8 cellular contexts compared by ENCODE assay signal in the genomic region with DNA sequence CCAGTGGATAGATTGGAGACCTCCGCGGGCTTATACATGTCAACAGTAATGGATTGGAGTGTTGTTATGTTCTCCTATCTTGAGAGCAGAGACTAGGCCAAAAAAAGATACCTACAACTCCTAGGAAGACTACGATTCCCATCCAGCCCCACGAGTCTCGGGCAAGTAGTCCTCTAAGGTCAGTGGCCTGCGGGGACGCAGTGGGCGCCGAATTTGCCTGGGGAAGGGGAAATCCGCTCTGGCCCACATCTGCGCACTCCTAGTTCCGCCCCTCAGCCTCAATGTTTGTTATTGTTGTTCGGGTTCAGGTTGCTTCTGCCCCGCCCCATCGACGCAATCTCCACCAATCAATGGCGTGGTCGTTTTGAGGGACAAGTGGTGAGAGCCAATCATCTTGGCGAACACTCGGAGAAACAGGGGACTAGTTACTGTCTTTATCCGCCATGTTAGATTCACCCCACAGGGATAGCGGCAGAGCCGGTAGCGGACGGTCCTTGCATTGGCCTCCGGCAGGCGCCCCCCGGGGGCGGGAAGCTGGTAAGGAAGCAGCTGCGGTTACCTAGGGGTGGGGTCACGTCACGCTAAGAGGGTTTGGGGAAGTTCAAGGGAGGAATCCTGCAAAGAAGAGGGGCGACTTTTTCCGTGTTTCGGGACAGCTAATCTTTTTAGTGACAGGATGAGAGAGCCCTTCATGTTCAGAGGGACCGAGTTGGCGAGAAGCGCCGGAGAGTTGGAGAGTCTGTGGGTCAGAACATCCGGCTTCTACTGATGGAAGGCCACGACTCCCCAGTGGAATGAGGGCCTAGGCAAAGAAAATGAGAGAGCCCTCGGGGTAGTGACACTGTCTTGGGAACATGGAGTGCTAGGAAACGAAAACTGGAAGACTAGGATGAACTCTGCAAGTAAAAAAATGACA. TPM values are rescaled to one million over a fixed set of nuclear protein-coding genes. Genes with fewer than 3 reads are reported as not detected.
DNase-seq lines count a peak whose midpoint lies in the region; ATAC-seq and TF ChIP-seq lines count a peak whose summit lies in the region.

A gene with protein sequence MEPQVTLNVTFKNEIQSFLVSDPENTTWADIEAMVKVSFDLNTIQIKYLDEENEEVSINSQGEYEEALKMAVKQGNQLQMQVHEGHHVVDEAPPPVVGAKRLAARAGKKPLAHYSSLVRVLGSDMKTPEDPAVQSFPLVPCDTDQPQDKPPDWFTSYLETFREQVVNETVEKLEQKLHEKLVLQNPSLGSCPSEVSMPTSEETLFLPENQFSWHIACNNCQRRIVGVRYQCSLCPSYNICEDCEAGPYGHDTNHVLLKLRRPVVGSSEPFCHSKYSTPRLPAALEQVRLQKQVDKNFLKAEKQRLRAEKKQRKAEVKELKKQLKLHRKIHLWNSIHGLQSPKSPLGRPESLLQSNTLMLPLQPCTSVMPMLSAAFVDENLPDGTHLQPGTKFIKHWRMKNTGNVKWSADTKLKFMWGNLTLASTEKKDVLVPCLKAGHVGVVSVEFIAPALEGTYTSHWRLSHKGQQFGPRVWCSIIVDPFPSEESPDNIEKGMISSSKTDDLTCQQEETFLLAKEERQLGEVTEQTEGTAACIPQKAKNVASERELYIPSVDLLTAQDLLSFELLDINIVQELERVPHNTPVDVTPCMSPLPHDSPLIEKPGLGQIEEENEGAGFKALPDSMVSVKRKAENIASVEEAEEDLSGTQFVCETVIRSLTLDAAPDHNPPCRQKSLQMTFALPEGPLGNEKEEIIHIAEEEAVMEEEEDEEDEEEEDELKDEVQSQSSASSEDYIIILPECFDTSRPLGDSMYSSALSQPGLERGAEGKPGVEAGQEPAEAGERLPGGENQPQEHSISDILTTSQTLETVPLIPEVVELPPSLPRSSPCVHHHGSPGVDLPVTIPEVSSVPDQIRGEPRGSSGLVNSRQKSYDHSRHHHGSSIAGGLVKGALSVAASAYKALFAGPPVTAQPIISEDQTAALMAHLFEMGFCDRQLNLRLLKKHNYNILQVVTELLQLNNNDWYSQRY (plus strand): TSS at position 449 of the 916 bp plus-strand sequence. CDS start 4,586 bp downstream, outside the sequence.

- intact Hi-C loops in adrenal gland (cut with DNase I) (loop anchor here in 1 of 2 donors (5.0 kb wide), 1 partner anchor 149 kb away; a partner anchor contains a TSS), heart right ventricle (cut with DNase I) (loop anchor here in 8 of 10 donors (2.0 to 10.0 kb wide), 6 partner anchors 44 to 172 kb away; a partner anchor contains a TSS), posterior cingulate gyrus (cut with DNase I) (loop anchor here (2.0 to 5.0 kb wide), 2 partner anchors 44 to 148 kb away; a partner anchor contains a TSS)

- TF ChIP-seq POLR2A in adrenal gland (IDR thresholded peaks at IDR 0.05): peak; percentile 63 to 94
- TF ChIP-seq POLR2A in upper lobe of left lung (IDR thresholded peaks at IDR 0.05): peak in 3 of 4 donors; percentile 77 to 91 (median 79)

- DNase-seq in GM13976 (ENCODE audit: low spot score): peak; percentile 96
- DNase-seq in NCI-H1436 treated with DMSO at 0.1 percent for 48 hours (lab: John Stamatoyannopoulos, UW): peak; percentile 94
- DNase-seq in T follicular helper cell (ENCODE audit: low read depth): peak; percentile 94
- DNase-seq in adrenal gland: peak; percentile 95 to 99 (median 97)
- DNase-seq in heart right ventricle: peak; percentile 90 to 96
- peak; percentile 92 to 99 (median 96) for DNase-seq in posterior cingulate gyrus
- peak; percentile 92 to 95 for DNase-seq in upper lobe of left lung

- H3K4me3 ChIP-seq in adrenal gland: peak within 1 kb of the TSS; percentile 51 to 82 (median 73)
- H3K4me3 ChIP-seq in heart right ventricle: peak within 1 kb of the TSS; percentile 49 to 83 (median 73)
- peak within 1 kb of the TSS; percentile 62 to 86 (median 76) for H3K4me3 ChIP-seq in upper lobe of left lung

- H3K9me3 ChIP-seq in adrenal gland (replicated peaks in 1 of 3): no peaks in the 10 kb centered on the region
- H3K9me3 ChIP-seq in heart right ventricle: no peaks in the 10 kb centered on the region
- no peaks in the 10 kb centered on the region for H3K9me3 ChIP-seq in upper lobe of left lung

- H3K36me3 ChIP-seq in adrenal gland (replicated peaks in 1 of 2) (peaks cover 0 to 4% of the 10 kb centered on the region in 2 donors), heart right ventricle (peaks cover 0 to 14% (median 3%) of the 10 kb centered on the region in 9 donors), upper lobe of left lung (peaks cover 0 to 5% (median 4%) of the 10 kb centered on the region in 4 donors)

- H3K27ac ChIP-seq in adrenal gland (peak within 1 kb of the TSS; percentile 78 to 98 (median 97)), heart right ventricle (peak within 1 kb of the TSS; percentile 91 to 97 (median 96)), upper lobe of left lung (peak within 1 kb of the TSS; percentile 91 to 98 (median 96))

- in situ Hi-C loops in GM13976 (cut with MboI; ENCODE audit: low sequenced_read_pairs, unreplicated experiment): no loop called here

- peak; percentile 78 for ATAC-seq in HG02852 (IDR thresholded peaks at IDR 0.05; ENCODE audit: unreplicated experiment)
- ATAC-seq in heart right ventricle: peak; percentile 92 to 95 (median 93)
- ATAC-seq in upper lobe of left lung (ENCODE audit: low FRiP score in 2 of 2): peak; percentile 94 to 96

- WGBS in adrenal gland, 4 donors: 0% methylated on average over 34 to 43 of the region's 43 CpGs
- WGBS in heart right ventricle, 2 donors: 1 to 2% methylated on average over 43 of the region's 43 CpGs
- 0 to 1% methylated on average over 43 of the region's 43 CpGs for WGBS in upper lobe of left lung, 2 donors

- H3K27me3 ChIP-seq in adrenal gland (no peaks in the 10 kb centered on the region), heart right ventricle (no peaks in the 10 kb centered on the region), upper lobe of left lung (no peaks in the 10 kb centered on the region)

- TF ChIP-seq CTCF in GM13976 (IDR thresholded peaks at IDR 0.05; ENCODE audit: borderline replicate concordance, control extremely low read depth, extremely low read depth, insufficient read depth, missing control alignments) (peak; percentile 43), adrenal gland (IDR thresholded peaks at IDR 0.05) (no peak), heart right ventricle (IDR thresholded peaks at IDR 0.05) (peak in 7 of 9 donors; percentile 8 to 48 (median 30)), upper lobe of left lung (IDR thresholded peaks at IDR 0.05) (peak in 2 of 6 experiments; percentile 20 to 36)

- no peak for TF ChIP-seq EP300 in upper lobe of left lung (IDR thresholded peaks at IDR 0.05)

- H3K4me1 ChIP-seq in adrenal gland (replicated peaks in 1 of 2) (peaks cover 25 to 52% of the 10 kb centered on the region in 2 donors), heart right ventricle (peaks cover 2 to 57% (median 55%) of the 10 kb centered on the region in 9 donors), upper lobe of left lung (peaks cover 47 to 58% (median 51%) of the 10 kb centered on the region in 4 donors)

RNA-seq across cellular contexts. Expression of the gene that starts here (rescaled TPM):
- 100 to 1,000 TPM in 7 of 8 donors, 10 to 100 TPM in 1; 68.2 to 139 (median 112) TPM for total RNA-seq in adrenal gland
- polyA plus RNA-seq in adrenal gland: 10 to 100 TPM; 38.6 to 83.4 (median 39.9) TPM
- 100 to 1,000 TPM in 7 of 10 donors, 10 to 100 TPM in 3; 80.3 to 120 (median 107) TPM for total RNA-seq in heart right ventricle
- 10 to 100 TPM; 28.5 to 39.9 TPM for polyA plus RNA-seq in heart right ventricle
- 10 to 100 TPM; 52.4 to 95.5 (median 76.5) TPM for total RNA-seq in upper lobe of left lung

Comparison
In these comparisons a context has a peak if more than half of its experiments do, and no peak if none do; other contexts are left out.
1. Peak in every context shown above with its lines: DNase-seq, ATAC-seq, H3K4me3 ChIP-seq and H3K27ac ChIP-seq.
2. CTCF ChIP-seq: peak in GM13976 (single experiment) and heart right ventricle (7 of 9); none in adrenal gland (0 of 6).